In the genomic region with DNA sequence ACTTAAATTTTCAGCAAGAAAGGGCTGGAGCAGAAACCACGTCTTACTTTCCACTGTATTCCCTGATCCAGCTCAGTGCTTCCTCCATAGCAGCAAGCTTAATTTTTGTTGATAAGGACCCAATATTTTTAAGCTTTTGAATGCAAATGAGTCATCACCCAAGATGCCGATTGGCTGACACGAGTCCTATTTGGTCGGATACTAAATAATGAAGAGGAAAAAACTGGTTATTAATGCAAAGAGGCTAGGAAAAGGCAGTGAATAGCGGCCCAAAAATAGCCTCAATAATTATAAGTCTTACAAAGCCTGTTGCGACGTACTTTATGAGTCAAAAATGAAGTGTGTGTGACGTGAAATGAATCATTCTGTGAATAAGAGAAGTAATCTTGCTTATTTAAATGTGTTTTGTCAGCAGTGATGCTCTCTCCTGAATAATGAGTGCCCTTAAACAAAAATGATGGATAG, we compare ENCODE assay signal across 2 cellular contexts.
A peak's percentile ranks its signal among the peaks of the same experiment; 100 is the strongest.
TF ChIP-seq lines count a peak whose summit lies in the region.

No MANE protein-coding gene starts in this region.

TF ChIP-seq in IMR-90, 13 proteins besides CTCF, POLR2A, EP300 and RAD21:
- TF ChIP-seq CHD1 (IDR thresholded peaks at IDR 0.05; ENCODE audit: low read depth, low read length) = no peak
- peak; percentile 52; the same call in 1 of the 2 replicates for TF ChIP-seq CEBPB (IDR thresholded peaks at IDR 0.05; ENCODE audit: low read depth, low read length)

TF ChIP-seq in GM12878, 131 proteins besides CTCF, POLR2A, EP300 and RAD21:
- TF ChIP-seq ZNF207 (IDR thresholded peaks at IDR 0.05; ENCODE audit: borderline replicate concordance) = no peak
- TF ChIP-seq NRF1 (conservative IDR thresholded peaks at IDR 0.05; ENCODE audit: low read depth, low read length) = no peak
- TF ChIP-seq ZNF687 (IDR thresholded peaks at IDR 0.05) = no peak
- TF ChIP-seq SIX5 (IDR thresholded peaks at IDR 0.05; ENCODE audit: low read depth, low read length, severe bottlenecking) = no peak
- TF ChIP-seq EGR1 (IDR thresholded peaks at IDR 0.05; ENCODE audit: borderline replicate concordance in 1 of 2, low read depth in 2 of 2, low read length in 2 of 2) = no peak
- TF ChIP-seq CBX3 (IDR thresholded peaks at IDR 0.05; ENCODE audit: borderline replicate concordance, low read depth) = no peak
- TF ChIP-seq IRF4 (IDR thresholded peaks at IDR 0.05; ENCODE audit: low read depth, low read length) = peak; percentile 56; the same call in 1 of the 2 replicates
- no peak for TF ChIP-seq POLR2AphosphoS5 (IDR thresholded peaks at IDR 0.05; ENCODE audit: low read length)
- TF ChIP-seq NFXL1 (IDR thresholded peaks at IDR 0.05; ENCODE audit: borderline replicate concordance) = no peak
- peak; percentile 78 for TF ChIP-seq CREB1 (IDR thresholded peaks at IDR 0.05; ENCODE audit: low read depth)
- TF ChIP-seq MYB (IDR thresholded peaks at IDR 0.05; ENCODE audit: borderline replicate concordance, low read depth, low read length) = no peak
- 0 out of 2 replicates have a peak, but pooled peaks have one; percentile 22 for TF ChIP-seq BCL11A (IDR thresholded peaks at IDR 0.05; ENCODE audit: low read depth, low read length)
- peak; percentile 94 for TF ChIP-seq JUNB (IDR thresholded peaks at IDR 0.05)
- TF ChIP-seq, protein P1, sequence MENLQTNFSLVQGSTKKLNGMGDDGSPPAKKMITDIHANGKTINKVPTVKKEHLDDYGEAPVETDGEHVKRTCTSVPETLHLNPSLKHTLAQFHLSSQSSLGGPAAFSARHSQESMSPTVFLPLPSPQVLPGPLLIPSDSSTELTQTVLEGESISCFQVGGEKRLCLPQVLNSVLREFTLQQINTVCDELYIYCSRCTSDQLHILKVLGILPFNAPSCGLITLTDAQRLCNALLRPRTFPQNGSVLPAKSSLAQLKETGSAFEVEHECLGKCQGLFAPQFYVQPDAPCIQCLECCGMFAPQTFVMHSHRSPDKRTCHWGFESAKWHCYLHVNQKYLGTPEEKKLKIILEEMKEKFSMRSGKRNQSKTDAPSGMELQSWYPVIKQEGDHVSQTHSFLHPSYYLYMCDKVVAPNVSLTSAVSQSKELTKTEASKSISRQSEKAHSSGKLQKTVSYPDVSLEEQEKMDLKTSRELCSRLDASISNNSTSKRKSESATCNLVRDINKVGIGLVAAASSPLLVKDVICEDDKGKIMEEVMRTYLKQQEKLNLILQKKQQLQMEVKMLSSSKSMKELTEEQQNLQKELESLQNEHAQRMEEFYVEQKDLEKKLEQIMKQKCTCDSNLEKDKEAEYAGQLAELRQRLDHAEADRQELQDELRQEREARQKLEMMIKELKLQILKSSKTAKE (IDR thresholded peaks at IDR 0.05; ENCODE audit: low read depth, poor library complexity, severe bottlenecking) = no peak
- no peak for TF ChIP-seq TARDBP (IDR thresholded peaks at IDR 0.05; ENCODE audit: borderline replicate concordance)
- TF ChIP-seq CREM (IDR thresholded peaks at IDR 0.05; ENCODE audit: low read depth) = peak; percentile 75
- TF ChIP-seq, protein P2, sequence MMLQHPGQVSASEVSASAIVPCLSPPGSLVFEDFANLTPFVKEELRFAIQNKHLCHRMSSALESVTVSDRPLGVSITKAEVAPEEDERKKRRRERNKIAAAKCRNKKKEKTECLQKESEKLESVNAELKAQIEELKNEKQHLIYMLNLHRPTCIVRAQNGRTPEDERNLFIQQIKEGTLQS (IDR thresholded peaks at IDR 0.05; ENCODE audit: borderline replicate concordance, extremely low read depth, low read depth, low read length) = no peak
- no peak for TF ChIP-seq KAT2A (conservative IDR thresholded peaks at IDR 0.05; ENCODE audit: control insufficient read depth, low read depth, low read length)
